22 cellular contexts compared by ENCODE assay signal in genomic region chr7:17333227-17333626, GRCh38.
"Had no signal": no experiment of that assay in that cellular context is flagged by ENCODE, and none has a peak within 500 bp of the region (broad histone marks: within the 10 kb centered on the region; RNA-seq: fewer than 3 reads in every experiment).

No MANE protein-coding gene starts in this region.

- H3K9me3 ChIP-seq: suprapubic skin, transverse colon, uterus had no signal

- H3K36me3 ChIP-seq: cardiac muscle cell, uterus had no signal

- H3K27me3 ChIP-seq: adrenal gland, cardiac muscle cell, suprapubic skin, transverse colon, uterus had no signal

- H3K4me3 ChIP-seq: adrenal gland, cardiac muscle cell, lung, suprapubic skin, transverse colon, uterus had no signal

- FAIRE-seq: frontal cortex had no signal

- DNase-seq: activated CD4-positive, alpha-beta T cell treated with anti-CD3 and anti-CD28 coated beads for 48 hours; activated CD4-positive, CD25-positive, alpha-beta regulatory T cell; activated CD8-positive, alpha-beta T cell treated with anti-CD3 and anti-CD28 coated beads for 36 hours; activated naive CD4-positive, alpha-beta T cell treated with anti-CD3 and anti-CD28 coated beads, Interleukin-2, amount 10 ng/mL, durations not matched to agents 7 days and 5 days; activated T-cell treated with anti-CD3 and anti-CD28 coated beads, Interleukin-2, amount 50 U/mL, for 24 hours; adrenal gland; endodermal cell; hypothalamus; nephron progenitor cell; nucleus accumbens; stimulated activated CD4-positive, alpha-beta T cell treated with anti-CD3 and anti-CD28 coated beads, Interleukin-15, amount 100 ng/mL, for 24 hours; stimulated activated CD4-positive, alpha-beta T cell treated with anti-CD3 and anti-CD28 coated beads, Interleukin-4, amount 100 ng/mL, for 1 hour; stimulated activated naive CD8-positive, alpha-beta T cell treated with anti-CD3 and anti-CD28 coated beads, Interleukin-15, amount 100 ng/mL, for 72 hours; T-helper 1 cell; T1000; transverse colon; uterus had no signal

- H3K27ac ChIP-seq: adrenal gland, cardiac muscle cell, suprapubic skin, transverse colon, uterus had no signal

- ATAC-seq: activated CD8-positive, alpha-beta T cell treated with anti-CD3 and anti-CD28 coated beads for 36 hours; left lobe of liver; stimulated activated naive CD8-positive, alpha-beta T cell treated with anti-CD3 and anti-CD28 coated beads, Interleukin-15, amount 100 ng/mL, for 72 hours had no signal

- H3K4me1 ChIP-seq: adrenal gland, transverse colon, uterus had no signal
